ENCODE assay signal across 13 cellular contexts in genomic region chr1:53685272-53686051, GRCh38. TPM values are rescaled to one million over a fixed set of nuclear protein-coding genes. Genes with fewer than 3 reads are reported as not detected.
DNase-seq lines count a peak whose midpoint lies in the region; ATAC-seq, FAIRE-seq and TF ChIP-seq lines count a peak whose summit lies in the region.
"Had no signal": no experiment of that assay in that cellular context is flagged by ENCODE, and none has a peak within 500 bp of the region (broad histone marks: within the 10 kb centered on the region; RNA-seq: fewer than 3 reads in every experiment).

No MANE protein-coding gene starts in this region.

- ATAC-seq in GM18909 (IDR thresholded peaks at IDR 0.05; ENCODE audit: poor library complexity, unreplicated experiment) = no peak
- ATAC-seq in esophagus mucosa = no peak

- H4K20me1 ChIP-seq in endothelial cell of umbilical vein (replicated peaks; ENCODE audit: control insufficient read depth, extremely low read depth, insufficient read depth, low read length) = no peaks in the 10 kb centered on the region

- H3K9ac ChIP-seq in endothelial cell of umbilical vein (replicated peaks; ENCODE audit: extremely low read depth, insufficient read depth, low read length) = no peak overlapping the region

- TF ChIP-seq CTCF in endothelial cell of umbilical vein (IDR thresholded peaks at IDR 0.05; ENCODE audit: extremely low read depth in 1 of 2, insufficient read depth in 1 of 2, low read depth in 1 of 2, low read length in 2 of 2) (no peak), ascending aorta (IDR thresholded peaks at IDR 0.05) (no peak)

- H3K27ac ChIP-seq in endothelial cell of umbilical vein (ENCODE audit: insufficient read depth, low read depth, low read length) (no peak overlapping the region), ascending aorta (no peak overlapping the region)
- H3K27ac ChIP-seq: skin epidermis had no signal

- no TSS peak for BruUV-seq in endothelial cell of umbilical vein (replicated peaks; lab: Mats Ljungman, UMichigan)

- no peaks in the 10 kb centered on the region for H3K9me1 ChIP-seq in endothelial cell of umbilical vein (replicated peaks; ENCODE audit: control insufficient read depth, extremely low read depth, insufficient read depth, low read length)

- dilution Hi-C loops in endothelial cell of umbilical vein (cut with MboI; ENCODE audit: extremely low pct_ligation_motif_present, low sequenced_read_pairs) = no loop called here

- CTCF ChIA-PET in endothelial cell of umbilical vein (lab: Charles Lee) = interaction anchor here (0.7 to 1.6 kb wide), 3 partner anchors 9 to 30 kb away, joined by 3 to 4 read pairs (median 3); no protein-coding TSS in a partner anchor

- H3K4me1 ChIP-seq in endothelial cell of umbilical vein (ENCODE audit: control insufficient read depth, extremely low read depth, insufficient read depth, low read length) (no peaks in the 10 kb centered on the region), ascending aorta (no peaks in the 10 kb centered on the region)

- H3K79me2 ChIP-seq in endothelial cell of umbilical vein (ENCODE audit: control insufficient read depth, insufficient read depth, low read length) = no peaks in the 10 kb centered on the region

- H3K27me3 ChIP-seq in endothelial cell of umbilical vein (ENCODE audit: control insufficient read depth in 2 of 2, insufficient read depth in 2 of 2, low read length in 2 of 2) = peaks cover 30 to 44% of the 10 kb centered on the region in 2 experiments
- no peaks in the 10 kb centered on the region for H3K27me3 ChIP-seq in ascending aorta

- peak; percentile 79 for FAIRE-seq in RCC 7860 (lab: Jason Lieb, UNC)
- FAIRE-seq in endothelial cell of umbilical vein (lab: Jason Lieb, UNC) = peak; percentile 69
- FAIRE-seq: GM12892 had no signal

- POLR2A ChIA-PET in endothelial cell of umbilical vein (lab: Charles Lee) = no interaction called here

- no peak for TF ChIP-seq POLR2A in endothelial cell of umbilical vein (IDR thresholded peaks at IDR 0.05; ENCODE audit: low read depth, low read length)

- H3K4me3 ChIP-seq in endothelial cell of umbilical vein (replicated peaks in 1 of 3; ENCODE audit: insufficient read depth in 1 of 3, low read depth in 1 of 3, low read length in 3 of 3) (no peak overlapping the region), ascending aorta (no peak overlapping the region)
- H3K4me3 ChIP-seq: skin epidermis had no signal

- H3K4me2 ChIP-seq in endothelial cell of umbilical vein (ENCODE audit: insufficient read depth, low read length) = no peak overlapping the region

- no peak overlapping the region for H2AFZ ChIP-seq in endothelial cell of umbilical vein (ENCODE audit: low read depth, low read length)

- DNase-seq in NCI-H82 (lab: John Stamatoyannopoulos, UW) (peak; percentile 63), NCI-H82 treated with DMSO at 0.1 percent for 48 hours (lab: John Stamatoyannopoulos, UW; ENCODE audit: unreplicated experiment) (no peak), RCC 7860 (ENCODE audit: low spot score) (peak; percentile 76), endothelial cell of umbilical vein (ENCODE audit: low read depth, low spot score) (peak; percentile 6), retina (peak; percentile 81), ascending aorta (ENCODE audit: low spot score in 2 of 2) (no peak)
- DNase-seq: GOT3; stimulated activated naive CD4-positive, alpha-beta T cell treated with Interleukin-2 at 50 U/mL for 16 hours had no signal

- H3K36me3 ChIP-seq in endothelial cell of umbilical vein (ENCODE audit: control insufficient read depth in 2 of 2, extremely low read depth in 1 of 2, insufficient read depth in 2 of 2, low read length in 2 of 2) (no peaks in the 10 kb centered on the region), ascending aorta (no peaks in the 10 kb centered on the region)

- intact Hi-C loops in endothelial cell of umbilical vein (cut with micrococcal nuclease) (no loop called here), ascending aorta (cut with DNase I) (no loop called here)

- H3K9me3 ChIP-seq in endothelial cell of umbilical vein (replicated peaks; ENCODE audit: control insufficient read depth, insufficient read depth, low read length) (no peaks in the 10 kb centered on the region), ascending aorta (no peaks in the 10 kb centered on the region)

TF ChIP-seq in endothelial cell of umbilical vein, 7 proteins besides CTCF, POLR2A, EP300 and RAD21:
- TF ChIP-seq MAX (IDR thresholded peaks at IDR 0.05; ENCODE audit: insufficient read depth, insufficient read length) (no peak), EZH2 (IDR thresholded peaks at IDR 0.05; ENCODE audit: borderline replicate concordance, low read depth, low read length, severe bottlenecking) (peak; percentile 82)

RNA-seq across cellular contexts. Expression of gene GLIS1, which starts 53.5 kb away (rescaled TPM):
- total RNA-seq in endothelial cell of umbilical vein = not detected in 2 replicates
- 0.03 TPM in 1 of 2 replicates, not detected in the other for polyA plus RNA-seq in endothelial cell of umbilical vein
- not detected in 2 replicates for polyA plus RNA-seq in endothelial cell of umbilical vein (2011; cell fraction: cytosol; rRNA removed)
- not detected in 2 replicates for polyA plus RNA-seq in endothelial cell of umbilical vein (2011; cell fraction: nucleus; rRNA removed)
- 0.11 and 0.25 TPM in 2 replicates for polyA plus RNA-seq in endothelial cell of umbilical vein (2012)
- polyA minus RNA-seq in endothelial cell of umbilical vein = not detected in 2 replicates
- polyA minus RNA-seq in endothelial cell of umbilical vein (2011; cell fraction: cytosol; rRNA and poly(A)+ RNA removed) = not detected
- polyA minus RNA-seq in endothelial cell of umbilical vein (2011; cell fraction: nucleus; rRNA and poly(A)+ RNA removed) = not detected in 2 replicates
- total RNA-seq in ascending aorta = not detected
- 0.20 TPM for total RNA-seq in esophagus mucosa
- total RNA-seq: activated CD8-positive, alpha-beta memory T cell treated with anti-CD3 and anti-CD28 coated beads for 36 hours had no signal

Comparison
In these comparisons a context has a peak if more than half of its experiments do, and no peak if none do; other contexts are left out.
1. DNase-seq: peak in NCI-H82 (single experiment), RCC 7860 (single experiment), endothelial cell of umbilical vein (single experiment) and retina (single experiment); none in NCI-H82 treated with DMSO at 0.1 percent for 48 hours (single experiment) and ascending aorta (0 of 2).